In genomic region chr20:1393507-1393882, GRCh38 we compare ENCODE assay signal across 8 cellular contexts. TPM values are rescaled to one million over a fixed set of nuclear protein-coding genes. Genes with fewer than 3 reads are reported as not detected.
DNase-seq lines count a peak whose midpoint lies in the region; ATAC-seq, FAIRE-seq and TF ChIP-seq lines count a peak whose summit lies in the region.

No MANE protein-coding gene starts in this region.

- intact Hi-C loops in left ventricle myocardium inferior (cut with micrococcal nuclease) (loop anchor here (5.0 kb wide), 1 partner anchor 66 kb away; the partner anchor contains the start of gene SDCBP2), Right ventricle myocardium superior (cut with DNase I) (loop anchor here (2.0 kb wide), 1 partner anchor 69 kb away; no protein-coding TSS in a partner anchor), vagina (cut with DNase I) (loop anchor here (5.0 kb wide), 1 partner anchor 71 kb away; no protein-coding TSS in a partner anchor)

- no peak for TF ChIP-seq POLR2A in vagina (IDR thresholded peaks at IDR 0.05)

- no peak for DNase-seq in left ventricle myocardium inferior
- no peak for DNase-seq in Right ventricle myocardium superior
- DNase-seq in bronchial epithelial cell (ENCODE audit: low read depth): no peak
- no peak for DNase-seq in vagina (ENCODE audit: extremely low spot score in 2 of 2)
- DNase-seq in KG1 (lab: John Stamatoyannopoulos, UW): no peak
- DNase-seq in CD1c-positive myeloid dendritic cell (ENCODE audit: extremely low spot score): no peak

- H3K27me3 ChIP-seq in left ventricle myocardium inferior (ENCODE audit: low read depth) (peaks cover 25% of the 10 kb centered on the region), bronchial epithelial cell (ENCODE audit: control insufficient read depth, insufficient read depth, low read length) (no peaks in the 10 kb centered on the region), mononuclear cell (ENCODE audit: insufficient read depth, low read length) (no peaks in the 10 kb centered on the region), vagina (no peaks in the 10 kb centered on the region)

- H3K9me3 ChIP-seq in left ventricle myocardium inferior (replicated peaks) (no peaks in the 10 kb centered on the region), mononuclear cell (ENCODE audit: low read depth, low read length) (no peaks in the 10 kb centered on the region), vagina (no peaks in the 10 kb centered on the region)

- ATAC-seq in Right ventricle myocardium superior (ENCODE audit: poor library complexity) (no peak), HG03342 (IDR thresholded peaks at IDR 0.05; ENCODE audit: unreplicated experiment) (no peak)

- peak overlapping the region; percentile 96 for H3K4me3 ChIP-seq in left ventricle myocardium inferior
- H3K4me3 ChIP-seq in bronchial epithelial cell (ENCODE audit: low read depth, low read length): peak overlapping the region; percentile 70
- H3K4me3 ChIP-seq in mononuclear cell (ENCODE audit: low read length): peak overlapping the region; percentile 81
- H3K4me3 ChIP-seq in vagina: peak overlapping the region; percentile 73 to 91

- peaks cover 62% of the 10 kb centered on the region for H3K4me1 ChIP-seq in left ventricle myocardium inferior
- peaks cover 60% of the 10 kb centered on the region for H3K4me1 ChIP-seq in mononuclear cell (ENCODE audit: insufficient read depth, low read length)
- peaks cover 50% of the 10 kb centered on the region for H3K4me1 ChIP-seq in vagina

- no peak for FAIRE-seq in bronchial epithelial cell (lab: Jason Lieb, UNC)

- TF ChIP-seq CTCF in left ventricle myocardium inferior (IDR thresholded peaks at IDR 0.05; ENCODE audit: borderline replicate concordance) (no peak), bronchial epithelial cell (IDR thresholded peaks at IDR 0.05; ENCODE audit: insufficient read depth, low read length, severe bottlenecking) (no peak), vagina (IDR thresholded peaks at IDR 0.05) (no peak)

- H3K36me3 ChIP-seq in left ventricle myocardium inferior (no peaks in the 10 kb centered on the region), bronchial epithelial cell (ENCODE audit: control insufficient read depth, insufficient read depth, low read length) (peaks cover 8% of the 10 kb centered on the region), vagina (no peaks in the 10 kb centered on the region)

- H3K27ac ChIP-seq in left ventricle myocardium inferior (replicated peaks): peak overlapping the region; percentile 93
- H3K27ac ChIP-seq in vagina: peak overlapping the region; percentile 88

RNA-seq across cellular contexts. Expression of gene FKBP1A, which starts 0.6 kb away (rescaled TPM):
- total RNA-seq in left ventricle myocardium inferior (124 TPM), Right ventricle myocardium superior (112 TPM), bronchial epithelial cell (46.9 and 69.3 TPM in 2 replicates), mononuclear cell (102 TPM), vagina (212 TPM)
